20 cellular contexts compared by ENCODE assay signal in genomic region chr13:46567671-46568070, GRCh38.
"Had no signal": no experiment of that assay in that cellular context is flagged by ENCODE, and none has a peak within 500 bp of the region (broad histone marks: within the 10 kb centered on the region; RNA-seq: fewer than 3 reads in every experiment).

No MANE protein-coding gene starts in this region.

- H3K36me3 ChIP-seq: heart left ventricle, right lobe of liver, suprapubic skin, thyroid gland, upper lobe of right lung, vagina had no signal

- FAIRE-seq: endometrium, frontal cortex, islet of Langerhans had no signal

- H3K9me3 ChIP-seq: heart left ventricle, psoas muscle, right lobe of liver, suprapubic skin, thyroid gland, upper lobe of right lung, vagina had no signal

- H3K27ac Mint-ChIP-seq: natural killer cell; stimulated activated effector memory CD8-positive, alpha-beta T cell treated with anti-CD3 and anti-CD28 coated beads, Interleukin-12 subunit alpha, Interleukin-12 subunit beta, amount 100 ng/mL, for 72 hours had no signal

- DNase-seq: effector memory CD4-positive, alpha-beta T cell; heart left ventricle; hippocampal formation; kidney glomerular epithelial cell; natural killer cell; psoas muscle; retina; right lobe of liver; stimulated activated CD4-positive, alpha-beta T cell treated with anti-CD3 and anti-CD28 coated beads, Interleukin-4, amount 100 ng/mL, for 1 hour; stimulated activated CD8-positive, alpha-beta memory T cell treated with anti-CD3 and anti-CD28 coated beads, Interleukin-4, amount 100 ng/mL, for 48 hours; stimulated activated naive CD8-positive, alpha-beta T cell treated with anti-CD3 and anti-CD28 coated beads, Interleukin-15, Interleukin-2, amounts not matched to agents 100 U/mL and 50 U/mL, for 24 hours; thyroid gland; upper lobe of right lung had no signal

- H3K4me3 Mint-ChIP-seq: natural killer cell; stimulated activated effector memory CD8-positive, alpha-beta T cell treated with anti-CD3 and anti-CD28 coated beads, Interleukin-12 subunit alpha, Interleukin-12 subunit beta, amount 100 ng/mL, for 72 hours had no signal

- H3K9me3 Mint-ChIP-seq: natural killer cell; stimulated activated effector memory CD8-positive, alpha-beta T cell treated with anti-CD3 and anti-CD28 coated beads, Interleukin-12 subunit alpha, Interleukin-12 subunit beta, amount 100 ng/mL, for 72 hours had no signal

- H3K4me3 ChIP-seq: heart left ventricle, psoas muscle, right lobe of liver, suprapubic skin, thyroid gland, upper lobe of right lung, vagina had no signal

- ATAC-seq: esophagus mucosa; heart left ventricle; natural killer cell; psoas muscle; right lobe of liver; stimulated activated effector memory CD8-positive, alpha-beta T cell treated with anti-CD3 and anti-CD28 coated beads, Interleukin-12 subunit alpha, Interleukin-12 subunit beta, amount 100 ng/mL, for 72 hours; stimulated activated naive CD8-positive, alpha-beta T cell treated with anti-CD3 and anti-CD28 coated beads, Interleukin-15, Interleukin-2, amounts not matched to agents 100 U/mL and 50 U/mL, for 24 hours; upper lobe of right lung had no signal

- H3K27me3 ChIP-seq: heart left ventricle, right lobe of liver, suprapubic skin, thyroid gland, upper lobe of right lung, vagina had no signal

- H3K36me3 Mint-ChIP-seq: natural killer cell; stimulated activated effector memory CD8-positive, alpha-beta T cell treated with anti-CD3 and anti-CD28 coated beads, Interleukin-12 subunit alpha, Interleukin-12 subunit beta, amount 100 ng/mL, for 72 hours had no signal

- H3K27ac ChIP-seq: heart left ventricle, psoas muscle, right lobe of liver, suprapubic skin, thyroid gland, upper lobe of right lung, vagina had no signal

- H3K4me1 ChIP-seq: psoas muscle, right lobe of liver had no signal
